In genomic region chr3:13851997-13852637, GRCh38 we compare ENCODE assay signal across 24 cellular contexts. TPM values are rescaled to one million over a fixed set of nuclear protein-coding genes. Genes with fewer than 3 reads are reported as not detected.
DNase-seq lines count a peak whose midpoint lies in the region; ATAC-seq and TF ChIP-seq lines count a peak whose summit lies in the region.
"Had no signal": no experiment of that assay in that cellular context is flagged by ENCODE, and none has a peak within 500 bp of the region (broad histone marks: within the 10 kb centered on the region; RNA-seq: fewer than 3 reads in every experiment).

No MANE protein-coding gene starts in this region.

- TF ChIP-seq CTCF in activated CD8-positive, alpha-beta T cell treated with anti-CD3 and anti-CD28 coated beads for 36 hours (IDR thresholded peaks at IDR 0.05), result no peak
- TF ChIP-seq CTCF in RWPE1 (conservative IDR thresholded peaks at IDR 0.05; ENCODE audit: low read depth), result no peak

- H3K4me3 Mint-ChIP-seq in activated CD8-positive, alpha-beta T cell treated with anti-CD3 and anti-CD28 coated beads for 36 hours, result no peak overlapping the region
- no peak overlapping the region for H3K4me3 Mint-ChIP-seq in activated CD8-positive, alpha-beta T cell treated with anti-CD3 and anti-CD28 coated beads, Interleukin-2, amount 10 ng/mL, durations not matched to agents 7 days and 5 days
- no peak overlapping the region for H3K4me3 Mint-ChIP-seq in stimulated activated memory B cell treated with anti-CD40 and anti-IgM and Interleukin-4, amounts not matched to agents 10 μg/mL and 1 μg/mL and 100 μg/mL, for 72 hours
- H3K4me3 Mint-ChIP-seq: brain; CD8-positive, alpha-beta T cell had no signal

- peak overlapping the region; percentile 99 for H3K27ac ChIP-seq in RWPE1
- H3K27ac ChIP-seq: stomach, tibial artery had no signal

- POLR2A ChIA-PET in activated CD8-positive, alpha-beta T cell treated with anti-CD3 and anti-CD28 coated beads for 36 hours (lab: Charles Lee), result interaction anchor here (0.6 kb wide), 1 partner anchor 10 kb away, joined by 3 read pairs; no protein-coding TSS in a partner anchor
- POLR2A ChIA-PET in activated CD8-positive, alpha-beta T cell treated with anti-CD3 and anti-CD28 coated beads, Interleukin-2, amount 10 ng/mL, durations not matched to agents 7 days and 5 days (lab: Charles Lee), result no interaction called here
- POLR2A ChIA-PET in RWPE1 (lab: Yijun Ruan, JAX; ENCODE audit: low non-redundant PET), result no interaction called here

- peak; percentile 67 for ATAC-seq in activated CD8-positive, alpha-beta T cell treated with anti-CD3 and anti-CD28 coated beads for 36 hours
- no peak for ATAC-seq in activated CD8-positive, alpha-beta T cell treated with anti-CD3 and anti-CD28 coated beads, Interleukin-2, amount 10 ng/mL, durations not matched to agents 7 days and 5 days
- ATAC-seq in esophagus mucosa, result peak; percentile 31
- ATAC-seq in stimulated activated naive CD8-positive, alpha-beta T cell treated with anti-CD3 and anti-CD28 coated beads, Interleukin-15, Interleukin-2, amounts not matched to agents 100 U/mL and 50 U/mL, for 24 hours, result peak; percentile 40
- ATAC-seq in HG02763 (IDR thresholded peaks at IDR 0.05; ENCODE audit: unreplicated experiment), result no peak
- no peak for ATAC-seq in HG02840 (IDR thresholded peaks at IDR 0.05; ENCODE audit: low FRiP score, unreplicated experiment)
- ATAC-seq in stimulated activated memory B cell treated with anti-CD40 and anti-IgM and Interleukin-4, amounts not matched to agents 10 μg/mL and 1 μg/mL and 100 μg/mL, for 72 hours, result no peak
- ATAC-seq: activated CD4-positive, CD25-positive, alpha-beta regulatory T cell treated with anti-CD3 and anti-CD28 coated beads, Interleukin-2, amount 50 U/mL, for 24 hours; CD8-positive, alpha-beta T cell had no signal

- intact Hi-C loops in activated CD8-positive, alpha-beta T cell treated with anti-CD3 and anti-CD28 coated beads for 36 hours (cut with micrococcal nuclease), result no loop called here

- peak; percentile 51 for DNase-seq in activated CD8-positive, alpha-beta T cell treated with anti-CD3 and anti-CD28 coated beads for 36 hours
- DNase-seq in activated CD8-positive, alpha-beta T cell treated with anti-CD3 and anti-CD28 coated beads, Interleukin-2, amount 10 ng/mL, durations not matched to agents 7 days and 5 days, result no peak
- DNase-seq in RWPE1 (ENCODE audit: low spot score), result peak; percentile 43
- DNase-seq in stimulated activated naive CD8-positive, alpha-beta T cell treated with anti-CD3 and anti-CD28 coated beads, Interleukin-15, Interleukin-2, amounts not matched to agents 100 U/mL and 50 U/mL, for 24 hours, result peak; percentile 14
- DNase-seq: 8988T; activated gamma-delta T cell treated with Interleukin-2 at 50 U/mL for 16 hours; CD8-positive, alpha-beta T cell; effector CD8-positive, alpha-beta T cell; foreskin melanocyte; KG1; NCI-H2029; NCI-H345; right cardiac atrium; stimulated activated CD4-positive, alpha-beta T cell treated with anti-CD3 and anti-CD28 coated beads, Interleukin-12 subunit alpha, Interleukin-12 subunit beta, amount 100 ng/mL, for 4 hours; stimulated activated CD4-positive, alpha-beta T cell treated with anti-CD3 and anti-CD28 coated beads, Interleukin-4, amount 100 ng/mL, for 4 hours; stomach; tibial artery had no signal

- peaks cover 19% of the 10 kb centered on the region for H3K4me1 Mint-ChIP-seq in activated CD8-positive, alpha-beta T cell treated with anti-CD3 and anti-CD28 coated beads for 36 hours (ENCODE audit: low read depth)
- H3K4me1 Mint-ChIP-seq in activated CD8-positive, alpha-beta T cell treated with anti-CD3 and anti-CD28 coated beads, Interleukin-2, amount 10 ng/mL, durations not matched to agents 7 days and 5 days (ENCODE audit: low read depth), result peaks cover 10% of the 10 kb centered on the region
- no peaks in the 10 kb centered on the region for H3K4me1 Mint-ChIP-seq in stimulated activated memory B cell treated with anti-CD40 and anti-IgM and Interleukin-4, amounts not matched to agents 10 μg/mL and 1 μg/mL and 100 μg/mL, for 72 hours

- no peaks in the 10 kb centered on the region for H3K27me3 Mint-ChIP-seq in activated CD8-positive, alpha-beta T cell treated with anti-CD3 and anti-CD28 coated beads for 36 hours
- H3K27me3 Mint-ChIP-seq in activated CD8-positive, alpha-beta T cell treated with anti-CD3 and anti-CD28 coated beads, Interleukin-2, amount 10 ng/mL, durations not matched to agents 7 days and 5 days (ENCODE audit: low read depth), result peaks cover 2% of the 10 kb centered on the region
- peaks cover 49% of the 10 kb centered on the region for H3K27me3 Mint-ChIP-seq in stimulated activated memory B cell treated with anti-CD40 and anti-IgM and Interleukin-4, amounts not matched to agents 10 μg/mL and 1 μg/mL and 100 μg/mL, for 72 hours
- H3K27me3 Mint-ChIP-seq: brain had no signal

- no peaks in the 10 kb centered on the region for H3K36me3 Mint-ChIP-seq in activated CD8-positive, alpha-beta T cell treated with anti-CD3 and anti-CD28 coated beads for 36 hours (ENCODE audit: low read depth)
- no peaks in the 10 kb centered on the region for H3K36me3 Mint-ChIP-seq in activated CD8-positive, alpha-beta T cell treated with anti-CD3 and anti-CD28 coated beads, Interleukin-2, amount 10 ng/mL, durations not matched to agents 7 days and 5 days (ENCODE audit: low read depth)
- H3K36me3 Mint-ChIP-seq in stimulated activated memory B cell treated with anti-CD40 and anti-IgM and Interleukin-4, amounts not matched to agents 10 μg/mL and 1 μg/mL and 100 μg/mL, for 72 hours, result no peaks in the 10 kb centered on the region

- H3K9me3 Mint-ChIP-seq in activated CD8-positive, alpha-beta T cell treated with anti-CD3 and anti-CD28 coated beads for 36 hours, result no peaks in the 10 kb centered on the region
- no peaks in the 10 kb centered on the region for H3K9me3 Mint-ChIP-seq in activated CD8-positive, alpha-beta T cell treated with anti-CD3 and anti-CD28 coated beads, Interleukin-2, amount 10 ng/mL, durations not matched to agents 7 days and 5 days (ENCODE audit: insufficient read depth)
- H3K9me3 Mint-ChIP-seq in stimulated activated memory B cell treated with anti-CD40 and anti-IgM and Interleukin-4, amounts not matched to agents 10 μg/mL and 1 μg/mL and 100 μg/mL, for 72 hours, result peaks cover 3% of the 10 kb centered on the region
- H3K9me3 Mint-ChIP-seq: brain; CD8-positive, alpha-beta T cell had no signal

- CTCF ChIA-PET in activated CD8-positive, alpha-beta T cell treated with anti-CD3 and anti-CD28 coated beads for 36 hours (lab: Charles Lee), result no interaction called here
- CTCF ChIA-PET in activated CD8-positive, alpha-beta T cell treated with anti-CD3 and anti-CD28 coated beads, Interleukin-2, amount 10 ng/mL, durations not matched to agents 7 days and 5 days (lab: Charles Lee), result no interaction called here
- CTCF ChIA-PET in RWPE1 (lab: Yijun Ruan, JAX), result no interaction called here

- H3K27ac Mint-ChIP-seq in activated CD8-positive, alpha-beta T cell treated with anti-CD3 and anti-CD28 coated beads for 36 hours, result no peak overlapping the region
- no peak overlapping the region for H3K27ac Mint-ChIP-seq in activated CD8-positive, alpha-beta T cell treated with anti-CD3 and anti-CD28 coated beads, Interleukin-2, amount 10 ng/mL, durations not matched to agents 7 days and 5 days
- H3K27ac Mint-ChIP-seq in stimulated activated memory B cell treated with anti-CD40 and anti-IgM and Interleukin-4, amounts not matched to agents 10 μg/mL and 1 μg/mL and 100 μg/mL, for 72 hours, result no peak overlapping the region
- H3K27ac Mint-ChIP-seq: CD8-positive, alpha-beta T cell had no signal

RNA-seq across cellular contexts. Expression of gene WNT7A, which starts 27.8 kb away (rescaled TPM):
- total RNA-seq in activated CD8-positive, alpha-beta T cell treated with anti-CD3 and anti-CD28 coated beads for 36 hours, result under 1 TPM in 1 of 2 experiments, not detected in 1; 0.09 TPM
- total RNA-seq in activated CD8-positive, alpha-beta T cell treated with anti-CD3 and anti-CD28 coated beads, Interleukin-2, amount 10 ng/mL, durations not matched to agents 7 days and 5 days, result not detected
- total RNA-seq in esophagus mucosa, result 0.16 TPM
- total RNA-seq: OCI-LY7, right cardiac atrium, stomach had no signal

Comparison
In these comparisons a context has a peak if more than half of its experiments do, and no peak if none do; other contexts are left out.
1. ATAC-seq: peak in activated CD8-positive, alpha-beta T cell treated with anti-CD3 and anti-CD28 coated beads for 36 hours (single experiment), esophagus mucosa (single experiment) and stimulated activated naive CD8-positive, alpha-beta T cell treated with anti-CD3 and anti-CD28 coated beads, Interleukin-15, Interleukin-2, amounts not matched to agents 100 U/mL and 50 U/mL, for 24 hours (single experiment); none in activated CD8-positive, alpha-beta T cell treated with anti-CD3 and anti-CD28 coated beads, Interleukin-2, amount 10 ng/mL, durations not matched to agents 7 days and 5 days (single experiment), HG02763 (single experiment), HG02840 (single experiment) and stimulated activated memory B cell treated with anti-CD40 and anti-IgM and Interleukin-4, amounts not matched to agents 10 μg/mL and 1 μg/mL and 100 μg/mL, for 72 hours (single experiment).